In genomic region chr13:111909501-111909900, GRCh38 we compare ENCODE assay signal across 24 cellular contexts.
"Had no signal": no experiment of that assay in that cellular context is flagged by ENCODE, and none has a peak within 500 bp of the region (broad histone marks: within the 10 kb centered on the region; RNA-seq: fewer than 3 reads in every experiment).

No MANE protein-coding gene starts in this region.

- H3K27ac Mint-ChIP-seq: activated B cell treated with CpG ODN at 0.5 μM for 24 hours; activated CD4-positive, alpha-beta T cell treated with anti-CD3 and anti-CD28 coated beads for 36 hours; activated naive CD4-positive, alpha-beta T cell treated with anti-CD3 and anti-CD28 coated beads, Interleukin-2, amount 50 U/mL, for 72 hours; dendritic cell treated with granulocyte-macrophage colony-stimulating factor and Interleukin-4, amounts not matched to agents 40 ng/mL and 50 ng/mL, for 4 days; nephron; T-helper 1 cell treated with Interleukin-12 subunit alpha and Interleukin-12 subunit beta and Interleukin-4 antibody, amounts not matched to agents 30 μg/mL and 1 μg/mL, for 36 hours had no signal

- H3K4me1 ChIP-seq: breast epithelium, left ventricle myocardium inferior, pancreas, psoas muscle, tibial nerve, uterus had no signal

- H3K4me3 Mint-ChIP-seq: activated B cell treated with CpG ODN at 0.5 μM for 24 hours; activated CD4-positive, alpha-beta T cell treated with anti-CD3 and anti-CD28 coated beads for 36 hours; dendritic cell treated with granulocyte-macrophage colony-stimulating factor and Interleukin-4, amounts not matched to agents 40 ng/mL and 50 ng/mL, for 4 days; nephron; T-helper 1 cell treated with Interleukin-12 subunit alpha and Interleukin-12 subunit beta and Interleukin-4 antibody, amounts not matched to agents 30 μg/mL and 1 μg/mL, for 36 hours had no signal

- H3K9me3 ChIP-seq: breast epithelium, left ventricle myocardium inferior, mucosa of descending colon, neutrophil, pancreas, psoas muscle, SK-N-SH, tibial nerve, uterus had no signal

- H3K4me3 ChIP-seq: breast epithelium, left ventricle myocardium inferior, mucosa of descending colon, pancreas, psoas muscle, tibial nerve, uterus had no signal

- H3K9me3 Mint-ChIP-seq: nephron; T-helper 1 cell treated with Interleukin-12 subunit alpha and Interleukin-12 subunit beta and Interleukin-4 antibody, amounts not matched to agents 30 μg/mL and 1 μg/mL, for 36 hours had no signal

- DNase-seq: activated B cell treated with CpG ODN at 0.5 μM for 24 hours; activated CD4-positive, alpha-beta T cell treated with anti-CD3 and anti-CD28 coated beads for 36 hours; activated CD4-positive, alpha-beta T cell treated with anti-CD3 and anti-CD28 coated beads, Interleukin-2, amount 50 U/mL, for 4 hours; activated T-cell treated with anti-CD3 and anti-CD28 coated beads, Interleukin-2, amount 50 U/mL, for 1 hour; central memory CD4-positive, alpha-beta T cell; effector CD4-positive, alpha-beta T cell; left ventricle myocardium inferior; mucosa of descending colon; psoas muscle; SK-N-SH; stimulated activated CD4-positive, alpha-beta T cell treated with anti-CD3 and anti-CD28 coated beads, Interleukin-2, amount 100 ng/mL, for 48 hours; stimulated activated naive CD4-positive, alpha-beta T cell treated with Interleukin-2 at 50 U/mL for 16 hours; SW 1271; T1000; uterus had no signal

- H3K27me3 Mint-ChIP-seq: activated B cell treated with CpG ODN at 0.5 μM for 24 hours; activated CD4-positive, alpha-beta T cell treated with anti-CD3 and anti-CD28 coated beads for 36 hours; dendritic cell treated with granulocyte-macrophage colony-stimulating factor and Interleukin-4, amounts not matched to agents 40 ng/mL and 50 ng/mL, for 4 days had no signal

- H3K4me2 ChIP-seq: SK-N-SH had no signal

- H3K9ac ChIP-seq: SK-N-SH had no signal

- H3K27me3 ChIP-seq: neutrophil, pancreas, tibial nerve, uterus had no signal

- H3K36me3 Mint-ChIP-seq: activated naive CD4-positive, alpha-beta T cell treated with anti-CD3 and anti-CD28 coated beads, Interleukin-2, amount 50 U/mL, for 72 hours had no signal

- H3K4me1 Mint-ChIP-seq: activated B cell treated with CpG ODN at 0.5 μM for 24 hours; activated CD4-positive, alpha-beta T cell treated with anti-CD3 and anti-CD28 coated beads for 36 hours; nephron had no signal

- H3K36me3 ChIP-seq: breast epithelium, left ventricle myocardium inferior, neutrophil, pancreas, tibial nerve, uterus had no signal

- H3K27ac ChIP-seq: breast epithelium, epithelial cell of prostate, left ventricle myocardium inferior, neutrophil, pancreas, psoas muscle, tibial nerve, uterus had no signal
